In the genomic region with DNA sequence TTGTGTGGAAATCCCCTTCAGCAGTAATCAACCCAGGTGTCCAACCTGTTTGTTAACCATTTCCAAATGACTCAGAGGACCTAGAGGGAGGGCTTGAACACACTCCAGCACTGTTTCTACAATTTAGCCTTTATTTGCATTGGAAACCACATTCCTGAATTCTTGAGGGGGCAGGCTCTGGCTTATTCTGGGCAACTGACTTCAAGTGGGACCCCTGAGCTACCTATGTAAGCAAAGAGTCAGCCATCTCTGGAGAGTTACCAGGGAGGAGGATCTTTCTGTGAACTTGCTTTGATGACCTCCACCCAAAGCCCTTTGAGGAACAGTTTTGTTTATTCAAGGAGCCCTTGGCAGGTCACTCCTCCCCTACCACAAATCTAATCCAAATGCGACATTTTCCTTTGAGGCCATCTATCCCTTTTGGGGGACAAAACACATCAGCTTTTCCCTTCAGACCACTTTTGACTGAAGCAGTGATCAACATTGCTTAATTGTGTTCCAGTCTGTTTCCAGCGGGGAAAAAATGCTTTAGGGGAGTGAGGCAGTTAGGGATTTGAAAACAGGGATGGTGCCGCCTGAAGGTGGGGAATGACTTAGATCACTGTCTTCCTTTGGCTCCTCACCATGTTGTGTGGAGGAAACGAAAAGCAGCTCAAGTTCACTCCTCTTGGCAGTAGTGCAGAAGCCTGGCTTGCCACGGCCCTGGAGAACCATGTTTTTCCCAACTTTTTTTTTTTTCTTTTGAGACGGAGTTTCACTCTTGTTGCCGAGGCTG, we compare ENCODE assay signal across 8 cellular contexts. TPM values are rescaled to one million over a fixed set of nuclear protein-coding genes. Genes with fewer than 3 reads are reported as not detected.
A peak's percentile ranks its signal among the peaks of the same experiment; 100 is the strongest.
DNase-seq lines count a peak whose midpoint lies in the region; ATAC-seq, FAIRE-seq and TF ChIP-seq lines count a peak whose summit lies in the region.

No MANE protein-coding gene starts in this region.

- H3K27me3 Mint-ChIP-seq in naive thymus-derived CD4-positive, alpha-beta T cell, result peaks cover 0 to 3% (median 0%) of the 10 kb centered on the region in 5 donors

- peak; percentile 38 for ATAC-seq in GM18517 (IDR thresholded peaks at IDR 0.05; ENCODE audit: unreplicated experiment)
- peak; percentile 45 for ATAC-seq in HG03196 (IDR thresholded peaks at IDR 0.05; ENCODE audit: unreplicated experiment)
- peak; percentile 58 for ATAC-seq in naive thymus-derived CD4-positive, alpha-beta T cell

- H3K27ac ChIP-seq in endothelial cell of umbilical vein (ENCODE audit: insufficient read depth, low read depth, low read length), result peak overlapping the region; percentile 10
- H3K27ac ChIP-seq in naive thymus-derived CD4-positive, alpha-beta T cell (ENCODE audit: low read depth, low read length), result peak overlapping the region; percentile 60

- TF ChIP-seq CTCF in AG09319 (IDR thresholded peaks at IDR 0.05; ENCODE audit: low read depth, low read length), result no peak
- TF ChIP-seq CTCF in endothelial cell of umbilical vein (IDR thresholded peaks at IDR 0.05; ENCODE audit: extremely low read depth in 1 of 2, insufficient read depth in 1 of 2, low read depth in 1 of 2, low read length in 2 of 2), result no peak
- no peak for TF ChIP-seq CTCF in GM10266 (IDR thresholded peaks at IDR 0.05; ENCODE audit: control insufficient read depth, insufficient read depth, low read depth, missing control alignments)

- dilution Hi-C loops in endothelial cell of umbilical vein (cut with MboI; ENCODE audit: extremely low pct_ligation_motif_present, low sequenced_read_pairs), result no loop called here

- H3K9me1 ChIP-seq in endothelial cell of umbilical vein (replicated peaks; ENCODE audit: control insufficient read depth, extremely low read depth, insufficient read depth, low read length), result no peaks in the 10 kb centered on the region

- no peak for TF ChIP-seq POLR2A in endothelial cell of umbilical vein (IDR thresholded peaks at IDR 0.05; ENCODE audit: low read depth, low read length)

- CTCF ChIA-PET in endothelial cell of umbilical vein (lab: Charles Lee), result interaction anchor here (0.9 to 6.4 kb wide), 4 partner anchors 13 to 101 kb away, joined by 3 to 55 read pairs (median 32); no protein-coding TSS in a partner anchor
- CTCF ChIA-PET in naive thymus-derived CD4-positive, alpha-beta T cell (lab: Charles Lee), result interaction anchor here (1.3 kb wide), 1 partner anchor 93 kb away, joined by 4 read pairs; no protein-coding TSS in a partner anchor

- H3K36me3 Mint-ChIP-seq in naive thymus-derived CD4-positive, alpha-beta T cell, result peaks cover 0 to 16% (median 9%) of the 10 kb centered on the region in 5 donors

- peak; percentile 70 for DNase-seq in AG09319 (ENCODE audit: extremely low read depth, low read depth)
- peak; percentile 77 for DNase-seq in SHP77 treated with DMSO at 0.1 percent for 48 hours (lab: John Stamatoyannopoulos, UW)
- peak; percentile 74 for DNase-seq in endothelial cell of umbilical vein (ENCODE audit: low read depth, low spot score)
- peak in 1 of 9 donors; percentile 34 for DNase-seq in naive thymus-derived CD4-positive, alpha-beta T cell
- no peak for DNase-seq in GM10266 (ENCODE audit: extremely low spot score)
- no peak for DNase-seq in T-helper 9 cell

- peak overlapping the region in 6 of 10 donors; percentile 4 to 76 (median 25) for H3K4me3 Mint-ChIP-seq in naive thymus-derived CD4-positive, alpha-beta T cell

- no peaks in the 10 kb centered on the region for H3K27me3 ChIP-seq in endothelial cell of umbilical vein (ENCODE audit: control insufficient read depth in 2 of 2, insufficient read depth in 2 of 2, low read length in 2 of 2)
- no peaks in the 10 kb centered on the region for H3K27me3 ChIP-seq in naive thymus-derived CD4-positive, alpha-beta T cell (ENCODE audit: control insufficient read depth in 2 of 2, insufficient read depth in 2 of 2, low read length in 2 of 2)

- POLR2A ChIA-PET in endothelial cell of umbilical vein (lab: Charles Lee), result interaction anchor here (0.6 to 12.6 kb wide), 7 partner anchors 9 to 96 kb away, joined by 3 to 224 read pairs (median 6); no protein-coding TSS in a partner anchor
- POLR2A ChIA-PET in naive thymus-derived CD4-positive, alpha-beta T cell (lab: Charles Lee), result interaction anchor here (0.6 to 1.1 kb wide), 2 partner anchors 9 to 15 kb away, joined by 3 to 4 read pairs; no protein-coding TSS in a partner anchor

- H2AFZ ChIP-seq in endothelial cell of umbilical vein (ENCODE audit: low read depth, low read length), result no peak overlapping the region

- BruUV-seq in endothelial cell of umbilical vein (replicated peaks; lab: Mats Ljungman, UMichigan), result no TSS peak

- peaks cover 23 to 65% (median 49%) of the 10 kb centered on the region in 7 donors for H3K4me1 Mint-ChIP-seq in naive thymus-derived CD4-positive, alpha-beta T cell

- H3K79me2 ChIP-seq in endothelial cell of umbilical vein (ENCODE audit: control insufficient read depth, insufficient read depth, low read length), result no peaks in the 10 kb centered on the region

- H3K36me3 ChIP-seq in endothelial cell of umbilical vein (ENCODE audit: control insufficient read depth in 2 of 2, extremely low read depth in 1 of 2, insufficient read depth in 2 of 2, low read length in 2 of 2), result no peaks in the 10 kb centered on the region
- no peaks in the 10 kb centered on the region for H3K36me3 ChIP-seq in naive thymus-derived CD4-positive, alpha-beta T cell (ENCODE audit: control insufficient read depth in 2 of 3, insufficient read depth in 3 of 3, low read length in 3 of 3)

- FAIRE-seq in endothelial cell of umbilical vein (lab: Jason Lieb, UNC), result no peak

- no peaks in the 10 kb centered on the region for H3K9me3 ChIP-seq in endothelial cell of umbilical vein (replicated peaks; ENCODE audit: control insufficient read depth, insufficient read depth, low read length)
- H3K9me3 ChIP-seq in naive thymus-derived CD4-positive, alpha-beta T cell (ENCODE audit: control insufficient read depth in 2 of 3, low read length in 3 of 3), result no peaks in the 10 kb centered on the region

- H3K4me2 ChIP-seq in endothelial cell of umbilical vein (ENCODE audit: insufficient read depth, low read length), result no peak overlapping the region

- H3K4me1 ChIP-seq in endothelial cell of umbilical vein (ENCODE audit: control insufficient read depth, extremely low read depth, insufficient read depth, low read length), result peaks cover 10% of the 10 kb centered on the region
- H3K4me1 ChIP-seq in naive thymus-derived CD4-positive, alpha-beta T cell (ENCODE audit: control insufficient read depth in 2 of 2, insufficient read depth in 2 of 2, low read length in 2 of 2), result peaks cover 16 to 19% of the 10 kb centered on the region in 2 donors

- H3K9ac ChIP-seq in endothelial cell of umbilical vein (replicated peaks; ENCODE audit: extremely low read depth, insufficient read depth, low read length), result no peak overlapping the region

- H3K4me3 ChIP-seq in endothelial cell of umbilical vein (replicated peaks in 1 of 3; ENCODE audit: insufficient read depth in 1 of 3, low read depth in 1 of 3, low read length in 3 of 3), result no peak overlapping the region
- H3K4me3 ChIP-seq in naive thymus-derived CD4-positive, alpha-beta T cell (ENCODE audit: low read length), result no peak overlapping the region

- intact Hi-C loops in endothelial cell of umbilical vein (cut with micrococcal nuclease), result no loop called here
- intact Hi-C loops in naive thymus-derived CD4-positive, alpha-beta T cell (cut with micrococcal nuclease), result loop anchor here in 1 of 2 donors (1.0 to 5.0 kb wide), 2 partner anchors 60 to 139 kb away; a partner anchor contains a TSS

- no peaks in the 10 kb centered on the region for H4K20me1 ChIP-seq in endothelial cell of umbilical vein (replicated peaks; ENCODE audit: control insufficient read depth, extremely low read depth, insufficient read depth, low read length)

- peak overlapping the region in 8 of 9 donors; percentile 7 to 91 (median 65) for H3K27ac Mint-ChIP-seq in naive thymus-derived CD4-positive, alpha-beta T cell

- H3K9me3 Mint-ChIP-seq in naive thymus-derived CD4-positive, alpha-beta T cell, result no peaks in the 10 kb centered on the region

TF ChIP-seq in endothelial cell of umbilical vein, 7 proteins besides CTCF, POLR2A, EP300 and RAD21:
- TF ChIP-seq JUN (IDR thresholded peaks at IDR 0.05; ENCODE audit: borderline replicate concordance, insufficient read depth, insufficient read length, low read depth) (peak; percentile 16), MYC (IDR thresholded peaks at IDR 0.05; ENCODE audit: low read depth, low read length) (no peak)

RNA-seq across cellular contexts. Expression of a gene that starts 46.2 kb away (rescaled TPM):
- 11.3 and 11.6 TPM in 2 replicates for total RNA-seq in endothelial cell of umbilical vein
- 4.1 and 4.9 TPM in 2 replicates for polyA plus RNA-seq in endothelial cell of umbilical vein
- polyA plus RNA-seq in endothelial cell of umbilical vein (2011; cell fraction: cytosol; rRNA removed), result 6.0 and 6.4 TPM in 2 replicates
- polyA plus RNA-seq in endothelial cell of umbilical vein (2011; cell fraction: nucleus; rRNA removed), result 6.3 and 8.4 TPM in 2 replicates
- 9.6 and 10.6 TPM in 2 replicates for polyA plus RNA-seq in endothelial cell of umbilical vein (2012)
- 14.2 and 22.1 TPM in 2 replicates for polyA minus RNA-seq in endothelial cell of umbilical vein
- 14.6 TPM for polyA minus RNA-seq in endothelial cell of umbilical vein (2011; cell fraction: cytosol; rRNA and poly(A)+ RNA removed)
- 7.4 and 13.4 TPM in 2 replicates for polyA minus RNA-seq in endothelial cell of umbilical vein (2011; cell fraction: nucleus; rRNA and poly(A)+ RNA removed)
- 10 to 100 TPM in 4 of 5 experiments, 1 to 10 TPM in 1; 8.2 to 42.1 (median 14.3) TPM for total RNA-seq in naive thymus-derived CD4-positive, alpha-beta T cell
- polyA plus RNA-seq in naive thymus-derived CD4-positive, alpha-beta T cell, result 10 to 100 TPM; 25.5 to 31.9 TPM

RNA-seq across cellular contexts. Expression of a gene that starts 46.3 kb away (rescaled TPM):
- 40.5 and 45.7 TPM in 2 replicates for total RNA-seq in endothelial cell of umbilical vein
- 4.1 and 5.4 TPM in 2 replicates for polyA plus RNA-seq in endothelial cell of umbilical vein
- 11.4 and 11.6 TPM in 2 replicates for polyA plus RNA-seq in endothelial cell of umbilical vein (2011; cell fraction: cytosol; rRNA removed)
- polyA plus RNA-seq in endothelial cell of umbilical vein (2011; cell fraction: nucleus; rRNA removed), result 19.4 and 21.8 TPM in 2 replicates
- 22.3 and 31.8 TPM in 2 replicates for polyA plus RNA-seq in endothelial cell of umbilical vein (2012)
- 18.4 and 23.7 TPM in 2 replicates for polyA minus RNA-seq in endothelial cell of umbilical vein
- polyA minus RNA-seq in endothelial cell of umbilical vein (2011; cell fraction: cytosol; rRNA and poly(A)+ RNA removed), result 15.4 TPM
- polyA minus RNA-seq in endothelial cell of umbilical vein (2011; cell fraction: nucleus; rRNA and poly(A)+ RNA removed), result 26.0 and 43.6 TPM in 2 replicates
- total RNA-seq in naive thymus-derived CD4-positive, alpha-beta T cell, result 100 to 1,000 TPM in 1 of 5 experiments, 10 to 100 TPM in 4; 62.0 to 107 (median 71.5) TPM
- polyA plus RNA-seq in naive thymus-derived CD4-positive, alpha-beta T cell, result 10 to 100 TPM; 27.3 to 34.3 TPM

Comparison
In these comparisons a context has a peak if more than half of its experiments do, and no peak if none do; other contexts are left out.
1. DNase-seq: peak in AG09319 (single experiment), SHP77 treated with DMSO at 0.1 percent for 48 hours (single experiment) and endothelial cell of umbilical vein (single experiment); none in GM10266 (single experiment) and T-helper 9 cell (single experiment).
2. Peak in every context shown above with its lines, with median percentiles within 50 percentile points of each other: ATAC-seq.